1 cellular context compared by ENCODE assay signal in the genomic region with DNA sequence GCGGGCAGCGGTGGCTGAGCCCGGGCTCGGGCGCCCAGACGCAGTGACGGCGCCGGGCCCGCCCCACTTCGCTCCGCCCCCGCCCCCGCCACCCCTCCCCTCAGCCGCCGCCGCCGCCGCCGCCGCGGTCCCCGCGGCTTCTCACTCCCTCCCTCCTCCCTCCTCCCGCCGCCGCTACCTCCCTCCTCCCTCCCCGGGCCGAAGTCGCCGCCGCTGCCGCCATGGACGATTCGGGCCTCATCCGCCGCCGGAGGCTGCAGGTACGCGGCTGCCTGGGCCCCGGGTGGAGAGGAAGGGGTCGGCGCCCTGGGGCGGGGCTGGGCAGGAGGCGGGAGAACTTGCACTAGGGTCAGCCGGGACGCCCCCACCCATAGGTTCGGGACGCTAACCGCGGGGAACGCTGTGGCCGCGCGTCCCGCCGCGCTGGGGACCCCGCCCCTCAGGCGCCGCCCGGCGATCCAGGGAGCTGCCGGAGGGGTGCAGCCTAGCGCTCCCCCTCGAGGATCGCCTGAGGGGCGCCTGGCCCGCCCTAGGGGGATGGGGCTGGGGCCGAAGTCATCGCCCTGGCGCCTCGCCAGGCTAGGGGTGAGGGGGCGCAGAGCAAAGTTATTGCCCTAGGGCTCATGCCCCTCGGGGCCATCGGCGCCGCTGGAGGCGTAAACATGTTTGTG.
TF ChIP-seq lines count a peak whose summit lies in the region.

No MANE protein-coding gene starts in this region.

TF ChIP-seq in SK-N-SH, 30 proteins besides CTCF, POLR2A, EP300 and RAD21 (continued from another document):
- TF ChIP-seq PBX3 (IDR thresholded peaks at IDR 0.05) = no peak
- TF ChIP-seq SMC3 (IDR thresholded peaks at IDR 0.05; ENCODE audit: low read depth, low read length) = no peak
- no peak for TF ChIP-seq POLR2AphosphoS5 (IDR thresholded peaks at IDR 0.05; ENCODE audit: low read depth, low read length)
- TF ChIP-seq MAX (IDR thresholded peaks at IDR 0.05; ENCODE audit: low read depth) = no peak
- TF ChIP-seq, protein P1, sequence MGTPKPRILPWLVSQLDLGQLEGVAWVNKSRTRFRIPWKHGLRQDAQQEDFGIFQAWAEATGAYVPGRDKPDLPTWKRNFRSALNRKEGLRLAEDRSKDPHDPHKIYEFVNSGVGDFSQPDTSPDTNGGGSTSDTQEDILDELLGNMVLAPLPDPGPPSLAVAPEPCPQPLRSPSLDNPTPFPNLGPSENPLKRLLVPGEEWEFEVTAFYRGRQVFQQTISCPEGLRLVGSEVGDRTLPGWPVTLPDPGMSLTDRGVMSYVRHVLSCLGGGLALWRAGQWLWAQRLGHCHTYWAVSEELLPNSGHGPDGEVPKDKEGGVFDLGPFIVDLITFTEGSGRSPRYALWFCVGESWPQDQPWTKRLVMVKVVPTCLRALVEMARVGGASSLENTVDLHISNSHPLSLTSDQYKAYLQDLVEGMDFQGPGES (IDR thresholded peaks at IDR 0.05; ENCODE audit: low read depth, low read length) = no peak
- TF ChIP-seq, protein P2, sequence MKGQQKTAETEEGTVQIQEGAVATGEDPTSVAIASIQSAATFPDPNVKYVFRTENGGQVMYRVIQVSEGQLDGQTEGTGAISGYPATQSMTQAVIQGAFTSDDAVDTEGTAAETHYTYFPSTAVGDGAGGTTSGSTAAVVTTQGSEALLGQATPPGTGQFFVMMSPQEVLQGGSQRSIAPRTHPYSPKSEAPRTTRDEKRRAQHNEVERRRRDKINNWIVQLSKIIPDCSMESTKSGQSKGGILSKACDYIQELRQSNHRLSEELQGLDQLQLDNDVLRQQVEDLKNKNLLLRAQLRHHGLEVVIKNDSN (IDR thresholded peaks at IDR 0.05; ENCODE audit: borderline replicate concordance, low read depth) = no peak
- no peak for TF ChIP-seq NRF1 (IDR thresholded peaks at IDR 0.05; ENCODE audit: low read depth, low read length)
- no peak for TF ChIP-seq EZH2phosphoT487 (IDR thresholded peaks at IDR 0.05; ENCODE audit: borderline replicate concordance, low read depth)
- TF ChIP-seq FOXM1 (IDR thresholded peaks at IDR 0.05; ENCODE audit: low read depth) = no peak
- no peak for TF ChIP-seq CHD2 (IDR thresholded peaks at IDR 0.05; ENCODE audit: low read length, partially characterized antibody)
- no peak for TF ChIP-seq TEAD4 (IDR thresholded peaks at IDR 0.05; ENCODE audit: borderline replicate concordance, insufficient read depth)
- no peak for TF ChIP-seq MEF2A (IDR thresholded peaks at IDR 0.05; ENCODE audit: borderline replicate concordance, low read depth)
